Comparison of ENCODE assay signal across 10 cellular contexts in the genomic region with DNA sequence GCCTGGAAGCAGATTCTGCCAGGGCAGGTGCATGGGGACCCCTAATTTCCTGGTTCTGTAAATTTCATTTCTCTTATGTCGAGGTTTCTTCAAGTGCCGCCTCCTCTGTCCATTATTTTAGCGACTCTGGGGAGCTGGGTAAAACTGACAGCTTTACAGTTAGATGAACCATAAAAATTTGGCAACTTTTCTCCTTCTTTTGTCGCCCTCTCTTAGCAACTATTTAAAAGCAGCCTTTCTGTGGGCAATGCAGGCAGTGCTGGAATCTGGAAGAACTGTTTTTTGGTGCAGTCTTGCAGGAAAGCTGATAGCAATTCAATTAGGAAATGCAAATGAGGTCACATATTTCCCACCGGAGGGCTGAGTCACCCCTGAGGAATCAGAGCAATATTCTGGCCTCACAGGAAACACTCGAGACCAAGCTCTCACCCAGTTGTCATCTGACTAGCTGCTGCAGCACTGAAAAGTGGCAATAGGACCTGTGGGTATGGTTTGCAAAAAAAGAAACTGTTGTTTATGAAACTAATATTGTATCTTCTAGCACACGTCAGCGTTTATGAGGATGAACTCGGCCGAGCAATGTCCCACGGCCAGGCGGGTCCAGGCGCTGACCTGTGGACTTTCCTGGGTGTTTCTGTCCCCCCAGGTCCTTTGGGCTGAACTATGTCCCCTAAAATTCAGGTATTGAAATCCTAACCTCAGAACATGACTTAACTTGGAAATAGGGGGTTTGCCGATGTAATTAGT.
A peak's percentile ranks its signal among the peaks of the same experiment; 100 is the strongest.
DNase-seq lines count a peak whose midpoint lies in the region; ATAC-seq and TF ChIP-seq lines count a peak whose summit lies in the region.
"Had no signal": no experiment of that assay in that cellular context is flagged by ENCODE, and none has a peak within 500 bp of the region (broad histone marks: within the 10 kb centered on the region; RNA-seq: fewer than 3 reads in every experiment).

No MANE protein-coding gene starts in this region.

- no peak for ATAC-seq in HG03342 (IDR thresholded peaks at IDR 0.05; ENCODE audit: unreplicated experiment)

- DNase-seq in AG04449 (ENCODE audit: low read depth, low spot score) (peak; percentile 34), HT1080 (ENCODE audit: low read depth) (peak; percentile 67), cardiac fibroblast (ENCODE audit: low read depth in 2 of 2) (peak; percentile 7 to 55), kidney glomerular epithelial cell (lab: John Stamatoyannopoulos, UW) (peak; percentile 25), NCI-H2081 (lab: John Stamatoyannopoulos, UW) (no peak), amniotic stem cell (lab: John Stamatoyannopoulos, UW) (no peak), SKM-1 (lab: John Stamatoyannopoulos, UW; ENCODE audit: unreplicated experiment) (no peak)
- DNase-seq: activated CD4-positive, alpha-beta T cell treated with anti-CD3 and anti-CD28 coated beads for 4 hours; SIG-M5 had no signal

- H3K4me3 ChIP-seq in AG04449 (ENCODE audit: low read depth, low read length) (no peak overlapping the region), cardiac fibroblast (replicated peaks in 1 of 2; ENCODE audit: low read depth in 2 of 2, low read length in 2 of 2) (no peak overlapping the region)

- CTCF ChIA-PET in AG04449 (lab: Yijun Ruan, JAX): interaction anchor here (1.0 kb wide), 1 partner anchor 9 kb away, joined by 3 read pairs; no protein-coding TSS in a partner anchor

- POLR2A ChIA-PET in AG04449 (lab: Yijun Ruan, JAX): interaction anchor here (0.5 kb wide), 1 partner anchor 15 kb away, joined by 3 read pairs; no protein-coding TSS in a partner anchor

- no peak for TF ChIP-seq CTCF in AG04449 (IDR thresholded peaks at IDR 0.05; ENCODE audit: insufficient read depth, low read length, missing control alignments)
- TF ChIP-seq CTCF in cardiac fibroblast (IDR thresholded peaks at IDR 0.05; ENCODE audit: low read depth, low read length): no peak

Comparison
In these comparisons a context has a peak if more than half of its experiments do, and no peak if none do; other contexts are left out.
1. DNase-seq: peak in AG04449 (single experiment), HT1080 (single experiment), cardiac fibroblast (2 of 2) and kidney glomerular epithelial cell (single experiment); none in NCI-H2081 (0 of 2), amniotic stem cell (single experiment) and SKM-1 (single experiment).